Comparison of ENCODE assay signal across 8 cellular contexts in genomic region chr11:63837027-63837688, GRCh38. TPM values are rescaled to one million over a fixed set of nuclear protein-coding genes. Genes with fewer than 3 reads are reported as not detected.
A peak's percentile ranks its signal among the peaks of the same experiment; 100 is the strongest.
DNase-seq lines count a peak whose midpoint lies in the region; ATAC-seq and TF ChIP-seq lines count a peak whose summit lies in the region.

No MANE protein-coding gene starts in this region.

- H3K4me3 ChIP-seq in parathyroid adenoma (ENCODE audit: low read depth, low read length) (no peak overlapping the region), transverse colon (no peak overlapping the region)

- no peak overlapping the region for H3K27ac Mint-ChIP-seq in activated naive CD4-positive, alpha-beta T cell treated with anti-CD3 and anti-CD28 coated beads, Interleukin-2, amount 50 U/mL, for 24 hours

- in situ Hi-C loops in transverse colon (cut with MboI; ENCODE audit: low pct_ligation_motif_present in 1 of 4, low pct_unique_long_range_greater_than_20kb in 1 of 4, low sequenced_read_pairs in 3 of 4) = loop anchor here (5.0 to 25.0 kb wide), 5 partner anchors 68 to 325 kb away; partner anchors contain the start of gene MACROD1 (in 1 of the 4)

- H3K36me3 ChIP-seq in parathyroid adenoma (ENCODE audit: control insufficient read depth, insufficient read depth, low read length) (no peaks in the 10 kb centered on the region), transverse colon (no peaks in the 10 kb centered on the region)

- intact Hi-C loops in transverse colon (cut with DNase I; ENCODE audit: low total_unique reads) = loop anchor here (5.0 kb wide), 1 partner anchor 310 kb away; no protein-coding TSS in a partner anchor

- no peaks in the 10 kb centered on the region for H3K36me3 Mint-ChIP-seq in activated naive CD4-positive, alpha-beta T cell treated with anti-CD3 and anti-CD28 coated beads, Interleukin-2, amount 50 U/mL, for 24 hours

- H3K9me3 ChIP-seq in parathyroid adenoma (ENCODE audit: control insufficient read depth, low read length) (no peaks in the 10 kb centered on the region), transverse colon (no peaks in the 10 kb centered on the region)

- peaks cover 4% of the 10 kb centered on the region for H3K79me2 ChIP-seq in parathyroid adenoma

- peak overlapping the region; percentile 40 for H3K4me3 Mint-ChIP-seq in activated naive CD4-positive, alpha-beta T cell treated with anti-CD3 and anti-CD28 coated beads, Interleukin-2, amount 50 U/mL, for 24 hours

- peak overlapping the region; percentile 76 for H2AFZ ChIP-seq in parathyroid adenoma

- TF ChIP-seq POLR2A in transverse colon (IDR thresholded peaks at IDR 0.05) = no peak

- H3K27ac ChIP-seq in parathyroid adenoma (no peak overlapping the region), transverse colon (peak overlapping the region; percentile 90 to 95 (median 94))

- 14 to 67% methylated on average over 1 to 5 of the region's 5 CpGs for WGBS in transverse colon (ENCODE audit: low coverage in 1 of 2), 2 donors

- ATAC-seq in SK-N-SH treated with all-trans-retinoic acid at 6 μM for 48 hours (peak; percentile 55), GM21737 (IDR thresholded peaks at IDR 0.05; ENCODE audit: unreplicated experiment) (no peak)

- no peak overlapping the region for H3K4me2 ChIP-seq in parathyroid adenoma (ENCODE audit: low read length)

- no peaks in the 10 kb centered on the region for H3K9me3 Mint-ChIP-seq in activated naive CD4-positive, alpha-beta T cell treated with anti-CD3 and anti-CD28 coated beads, Interleukin-2, amount 50 U/mL, for 24 hours

- no peak overlapping the region for H3K9ac ChIP-seq in parathyroid adenoma

- H3K4me1 ChIP-seq in parathyroid adenoma (peaks cover 8% of the 10 kb centered on the region), transverse colon (peaks cover 23 to 39% (median 33%) of the 10 kb centered on the region in 4 donors)

- TF ChIP-seq EP300 in transverse colon (IDR thresholded peaks at IDR 0.05; ENCODE audit: low read depth) = no peak

- DNase-seq in Daoy (ENCODE audit: low read depth) = peak; percentile 69
- DNase-seq in NCI-H1092 treated with DMSO at 0.1 percent for 48 hours (lab: John Stamatoyannopoulos, UW) = peak; percentile 82
- DNase-seq in globus pallidus (ENCODE audit: low spot score) = peak; percentile 73
- DNase-seq in transverse colon = peak; percentile 85

- H3K4me1 Mint-ChIP-seq in activated naive CD4-positive, alpha-beta T cell treated with anti-CD3 and anti-CD28 coated beads, Interleukin-2, amount 50 U/mL, for 24 hours = peaks cover 41% of the 10 kb centered on the region

- H3K27me3 Mint-ChIP-seq in activated naive CD4-positive, alpha-beta T cell treated with anti-CD3 and anti-CD28 coated beads, Interleukin-2, amount 50 U/mL, for 24 hours = no peaks in the 10 kb centered on the region

- TF ChIP-seq CTCF in parathyroid adenoma (IDR thresholded peaks at IDR 0.05) = peak; percentile 71
- peak; percentile 82 to 96 (median 88) for TF ChIP-seq CTCF in transverse colon (IDR thresholded peaks at IDR 0.05)

- no peaks in the 10 kb centered on the region for H3K27me3 ChIP-seq in parathyroid adenoma (ENCODE audit: control insufficient read depth, insufficient read depth, low read length)
- no peaks in the 10 kb centered on the region for H3K27me3 ChIP-seq in transverse colon

TF ChIP-seq in SK-N-SH treated with all-trans-retinoic acid at 6 μM for 48 hours, 23 proteins besides CTCF, POLR2A, EP300 and RAD21:
- TF ChIP-seq SNAI2 (CRISPR knock-in tag; IDR thresholded peaks at IDR 0.05) (no peak), PATZ1 (CRISPR knock-in tag; IDR thresholded peaks at IDR 0.05; ENCODE audit: borderline replicate concordance) (no peak), TCF4 (CRISPR knock-in tag; IDR thresholded peaks at IDR 0.05; ENCODE audit: borderline replicate concordance) (no peak), BACH2 (CRISPR knock-in tag; IDR thresholded peaks at IDR 0.05; ENCODE audit: borderline replicate concordance) (no peak), PPARA (CRISPR knock-in tag; IDR thresholded peaks at IDR 0.05; ENCODE audit: borderline replicate concordance) (no peak), OSR1 (CRISPR knock-in tag; IDR thresholded peaks at IDR 0.05) (no peak), GLIS3 (CRISPR knock-in tag; IDR thresholded peaks at IDR 0.05) (no peak), ZNF8 (CRISPR knock-in tag; IDR thresholded peaks at IDR 0.05) (no peak), RARB (CRISPR knock-in tag; IDR thresholded peaks at IDR 0.05) (no peak)

RNA-seq across cellular contexts. Expression of gene MARK2, which starts 1.8 kb away (rescaled TPM):
- 11.4 and 12.5 TPM in 2 replicates for total RNA-seq in Daoy (2014; rRNA removed; shearing (Covaris generic))
- total RNA-seq in transverse colon = 100 to 1,000 TPM in 1 of 4 donors, 10 to 100 TPM in 3; 33.0 to 106 (median 77.8) TPM

RNA-seq across cellular contexts. Expression of gene SPINDOC, which starts 23.9 kb away (rescaled TPM):
- total RNA-seq in Daoy (2014; rRNA removed; shearing (Covaris generic)) = 34.6 and 41.0 TPM in 2 replicates
- total RNA-seq in transverse colon = 1 to 10 TPM; 1.5 to 9.8 (median 5.2) TPM
